Comparison of ENCODE assay signal across 9 cellular contexts in genomic region chr14:35401853-35402252, GRCh38. TPM values are rescaled to one million over a fixed set of nuclear protein-coding genes. Genes with fewer than 3 reads are reported as not detected.
A peak's percentile ranks its signal among the peaks of the same experiment; 100 is the strongest.
DNase-seq lines count a peak whose midpoint lies in the region; ATAC-seq, FAIRE-seq and TF ChIP-seq lines count a peak whose summit lies in the region.
"Had no signal": no experiment of that assay in that cellular context is flagged by ENCODE, and none has a peak within 500 bp of the region (broad histone marks: within the 10 kb centered on the region; RNA-seq: fewer than 3 reads in every experiment).

No MANE protein-coding gene starts in this region.

- TF ChIP-seq CTCF in fibroblast of mammary gland (conservative IDR thresholded peaks at IDR 0.05; ENCODE audit: control insufficient read depth, insufficient read depth, low read depth, low read length) (no peak), pancreas (IDR thresholded peaks at IDR 0.05) (no peak)

- ATAC-seq in pancreas: no peak

- peaks cover 0 to 2% of the 10 kb centered on the region in 2 donors for H3K27me3 Mint-ChIP-seq in CD4-positive, alpha-beta memory T cell
- H3K27me3 Mint-ChIP-seq in activated CD4-positive, alpha-beta memory T cell treated with anti-CD3 and anti-CD28 coated beads for 36 hours: no peaks in the 10 kb centered on the region

- H3K4me3 ChIP-seq in CD4-positive, alpha-beta memory T cell (ENCODE audit: low read length in 2 of 2): peak overlapping the region; percentile 88 to 98
- peak overlapping the region; percentile 86 for H3K4me3 ChIP-seq in fibroblast of mammary gland (ENCODE audit: control insufficient read depth, low read depth, low read length)
- peak overlapping the region; percentile 40 to 92 (median 86) for H3K4me3 ChIP-seq in pancreas

- intact Hi-C loops in CD4-positive, alpha-beta memory T cell (cut with micrococcal nuclease): loop anchor here (2.0 to 5.0 kb wide), 5 partner anchors 15 to 865 kb away; partner anchors contain the start of gene EAPP
- intact Hi-C loops in activated CD4-positive, alpha-beta memory T cell treated with anti-CD3 and anti-CD28 coated beads for 36 hours (cut with micrococcal nuclease): loop anchor here (10.0 kb wide), 1 partner anchor 867 kb away; the partner anchor contains the start of gene EAPP
- intact Hi-C loops in pancreas (cut with DNase I): loop anchor here in 1 of 3 donors (10.0 kb wide), 1 partner anchor 57 kb away; no protein-coding TSS in a partner anchor

- peak overlapping the region; percentile 99 to 100 (median 99) for H3K27ac Mint-ChIP-seq in CD4-positive, alpha-beta memory T cell
- H3K27ac Mint-ChIP-seq in activated CD4-positive, alpha-beta memory T cell treated with anti-CD3 and anti-CD28 coated beads for 36 hours: peak overlapping the region; percentile 99

- peaks cover 44 to 60% of the 10 kb centered on the region in 2 donors for H3K36me3 Mint-ChIP-seq in CD4-positive, alpha-beta memory T cell
- peaks cover 49% of the 10 kb centered on the region for H3K36me3 Mint-ChIP-seq in activated CD4-positive, alpha-beta memory T cell treated with anti-CD3 and anti-CD28 coated beads for 36 hours

- no peak for FAIRE-seq in pancreas (lab: Jason Lieb, UNC)
- FAIRE-seq: GM18507 had no signal

- H3K9me3 ChIP-seq in CD4-positive, alpha-beta memory T cell (ENCODE audit: control insufficient read depth in 1 of 2, low read length in 2 of 2): no peaks in the 10 kb centered on the region
- no peaks in the 10 kb centered on the region for H3K9me3 ChIP-seq in pancreas

- H3K36me3 ChIP-seq in CD4-positive, alpha-beta memory T cell (ENCODE audit: insufficient read depth, low read length): peaks cover 31% of the 10 kb centered on the region
- H3K36me3 ChIP-seq in pancreas: peaks cover 0 to 41% (median 30%) of the 10 kb centered on the region in 3 donors

- peaks cover 0 to 8% (median 0%) of the 10 kb centered on the region in 8 donors for H3K9me3 Mint-ChIP-seq in CD4-positive, alpha-beta memory T cell
- no peaks in the 10 kb centered on the region for H3K9me3 Mint-ChIP-seq in activated CD4-positive, alpha-beta memory T cell treated with anti-CD3 and anti-CD28 coated beads for 36 hours

- POLR2A ChIA-PET in CD4-positive, alpha-beta memory T cell (lab: Charles Lee; ENCODE audit: partially characterized antibody): interaction anchor here (0.7 to 6.5 kb wide), 14 partner anchors 8 to 653 kb away, joined by 3 to 167 read pairs (median 27); partner anchors contain the start of genes FAM177A1, PPP2R3C, PRORP and PSMA6
- POLR2A ChIA-PET in activated CD4-positive, alpha-beta memory T cell treated with anti-CD3 and anti-CD28 coated beads for 36 hours (lab: Charles Lee): interaction anchor here (0.8 to 10.6 kb wide), 19 partner anchors 8 to 570 kb away, joined by 3 to 181 read pairs (median 27); partner anchors contain the start of genes FAM177A1, PPP2R3C, PRORP and PSMA6

- peak overlapping the region; percentile 93 to 97 (median 94) for H3K4me3 Mint-ChIP-seq in CD4-positive, alpha-beta memory T cell
- H3K4me3 Mint-ChIP-seq in activated CD4-positive, alpha-beta memory T cell treated with anti-CD3 and anti-CD28 coated beads for 36 hours: peak overlapping the region; percentile 98

- H3K4me1 ChIP-seq in CD4-positive, alpha-beta memory T cell (ENCODE audit: insufficient read depth, low read length): peaks cover 59% of the 10 kb centered on the region
- H3K4me1 ChIP-seq in pancreas: peaks cover 8 to 28% (median 14%) of the 10 kb centered on the region in 3 donors

- H3K27me3 ChIP-seq in CD4-positive, alpha-beta memory T cell (ENCODE audit: insufficient read depth, low read length): no peaks in the 10 kb centered on the region
- no peaks in the 10 kb centered on the region for H3K27me3 ChIP-seq in pancreas

- H3K4me1 Mint-ChIP-seq in CD4-positive, alpha-beta memory T cell: peaks cover 39 to 84% (median 56%) of the 10 kb centered on the region in 4 donors
- peaks cover 55% of the 10 kb centered on the region for H3K4me1 Mint-ChIP-seq in activated CD4-positive, alpha-beta memory T cell treated with anti-CD3 and anti-CD28 coated beads for 36 hours (ENCODE audit: low read depth)

- H3K27ac ChIP-seq in CD4-positive, alpha-beta memory T cell (ENCODE audit: low read depth, low read length): peak overlapping the region; percentile 100
- peak overlapping the region in 2 of 4 donors; percentile 98 to 99 for H3K27ac ChIP-seq in pancreas

- CTCF ChIA-PET in CD4-positive, alpha-beta memory T cell (lab: Charles Lee; ENCODE audit: partially characterized antibody): interaction anchor here (0.9 to 6.5 kb wide), 13 partner anchors 9 to 356 kb away, joined by 3 to 81 read pairs (median 4); partner anchors contain the start of genes FAM177A1 and PSMA6
- CTCF ChIA-PET in activated CD4-positive, alpha-beta memory T cell treated with anti-CD3 and anti-CD28 coated beads for 36 hours (lab: Charles Lee): interaction anchor here (0.6 to 5.2 kb wide), 6 partner anchors 12 to 278 kb away, joined by 3 to 31 read pairs (median 6); partner anchors contain the start of gene PSMA6

- peak in 2 of 5 donors; percentile 17 to 19 for DNase-seq in CD4-positive, alpha-beta memory T cell
- no peak for DNase-seq in activated CD4-positive, alpha-beta memory T cell treated with anti-CD3 and anti-CD28 coated beads for 36 hours
- DNase-seq in fibroblast of mammary gland (ENCODE audit: low read depth): peak; percentile 58
- no peak for DNase-seq in pancreas
- DNase-seq in NCI-H146 (lab: John Stamatoyannopoulos, UW): no peak
- DNase-seq in stimulated activated CD4-positive, alpha-beta T cell treated with anti-CD3 and anti-CD28 coated beads, Interleukin-2, amount 100 ng/mL, for 24 hours: no peak
- DNase-seq in NCI-H187 (lab: John Stamatoyannopoulos, UW): no peak
- DNase-seq in activated effector memory CD4-positive, alpha-beta T cell treated with Interleukin-2 at 50 U/mL for 16 hours: no peak

- 10 to 23% methylated on average over 8 of the region's 8 CpGs for WGBS in pancreas, 2 donors

RNA-seq across cellular contexts. Expression of gene NFKBIA, which starts 2.7 kb away (rescaled TPM):
- 100 to 1,000 TPM; 119 to 120 TPM for total RNA-seq in CD4-positive, alpha-beta memory T cell
- 100 to 1,000 TPM; 334 to 833 TPM for polyA plus RNA-seq in CD4-positive, alpha-beta memory T cell
- 100 to 1,000 TPM; 390 to 393 TPM for total RNA-seq in activated CD4-positive, alpha-beta memory T cell treated with anti-CD3 and anti-CD28 coated beads for 36 hours
- total RNA-seq in pancreas: 100 to 1,000 TPM in 1 of 6 donors, 10 to 100 TPM in 5; 48.2 to 124 (median 60.1) TPM
- 100 to 1,000 TPM in 1 of 2 donors, 10 to 100 TPM in 1; 96.9 to 101 TPM for polyA plus RNA-seq in pancreas
